Comparison of ENCODE assay signal across 1 cellular context in genomic region chr19:1066251-1066747, GRCh38.
TF ChIP-seq lines count a peak whose summit lies in the region.

No MANE protein-coding gene starts in this region.

TF ChIP-seq in GM23338, 12 proteins besides CTCF, POLR2A, EP300 and RAD21:
- TF ChIP-seq CREB1 (CRISPR knock-in tag; IDR thresholded peaks at IDR 0.05; ENCODE audit: low read depth), result no peak
- no peak for TF ChIP-seq EZH2phosphoT487 (IDR thresholded peaks at IDR 0.05; ENCODE audit: unreplicated experiment)
- TF ChIP-seq POLR2AphosphoS5 (IDR thresholded peaks at IDR 0.05; ENCODE audit: low read depth), result no peak
- no peak for TF ChIP-seq ZNF462 (CRISPR knock-in tag; IDR thresholded peaks at IDR 0.05)
- no peak for TF ChIP-seq REST (IDR thresholded peaks at IDR 0.05; ENCODE audit: unreplicated experiment)
- no peak for TF ChIP-seq EZH2 (IDR thresholded peaks at IDR 0.05; ENCODE audit: low read depth, unreplicated experiment)
- no peak for TF ChIP-seq NANOG (IDR thresholded peaks at IDR 0.05; ENCODE audit: borderline replicate concordance)
- no peak for TF ChIP-seq STAT1 (IDR thresholded peaks at IDR 0.05; ENCODE audit: unreplicated experiment)
- TF ChIP-seq ZNF114 (CRISPR knock-in tag; IDR thresholded peaks at IDR 0.05), result no peak
- TF ChIP-seq ETS1 (IDR thresholded peaks at IDR 0.05), result no peak
- no peak for TF ChIP-seq ZNF331 (CRISPR knock-in tag; IDR thresholded peaks at IDR 0.05; ENCODE audit: low read depth)
- no peak for TF ChIP-seq JUNB (IDR thresholded peaks at IDR 0.05; ENCODE audit: unreplicated experiment)
TF ChIP-seq in GM23338: peak in this region for 0.
